ENCODE assay signal across 14 cellular contexts in the genomic region with DNA sequence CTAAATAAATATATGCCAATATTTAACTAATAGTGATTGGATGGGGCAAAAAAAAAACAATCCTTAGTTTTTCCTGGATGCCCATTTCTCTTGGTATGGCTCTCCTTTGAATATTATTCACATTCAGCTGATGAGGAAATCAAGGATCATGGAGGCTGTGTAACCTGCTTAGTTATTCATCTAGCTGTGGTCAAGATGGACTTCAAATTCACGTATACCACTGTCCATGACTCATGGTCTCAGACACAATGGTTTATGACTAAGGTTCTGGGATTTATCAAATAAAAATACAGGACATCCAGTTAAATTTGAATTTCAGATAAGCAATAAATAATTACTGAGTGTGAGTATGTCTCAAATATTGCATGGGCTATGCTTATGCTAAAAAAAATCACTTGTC.
A peak's percentile ranks its signal among the peaks of the same experiment; 100 is the strongest.
DNase-seq lines count a peak whose midpoint lies in the region; ATAC-seq, FAIRE-seq and TF ChIP-seq lines count a peak whose summit lies in the region.
"Had no signal": no experiment of that assay in that cellular context is flagged by ENCODE, and none has a peak within 500 bp of the region (broad histone marks: within the 10 kb centered on the region; RNA-seq: fewer than 3 reads in every experiment).

No MANE protein-coding gene starts in this region.

- H3K36me3 ChIP-seq in left lung: no peaks in the 10 kb centered on the region
- H3K36me3 ChIP-seq: spleen had no signal

- DNase-seq in AG04449 (ENCODE audit: low read depth, low spot score): peak; percentile 31
- DNase-seq in HTR-8/SVneo (ENCODE audit: insufficient read length, low spot score): peak; percentile 4
- peak; percentile 85 for DNase-seq in choroid plexus epithelial cell (ENCODE audit: low read depth)
- DNase-seq in kidney glomerular epithelial cell (lab: John Stamatoyannopoulos, UW): peak; percentile 55
- DNase-seq in DMS79 (lab: John Stamatoyannopoulos, UW): no peak
- no peak for DNase-seq in left lung
- no peak for DNase-seq in ecto neural progenitor cell (ENCODE audit: low spot score)
- DNase-seq: DMS153; effector memory CD8-positive, alpha-beta T cell; hypothalamus; NCI-H345; spleen had no signal

- H3K4me1 ChIP-seq in left lung: no peaks in the 10 kb centered on the region

- CTCF ChIA-PET in AG04449 (lab: Yijun Ruan, JAX): interaction anchor here (0.7 kb wide), 1 partner anchor 9 kb away, joined by 3 read pairs; no protein-coding TSS in a partner anchor

- intact Hi-C loops in left lung (cut with DNase I): no loop called here

- no peaks in the 10 kb centered on the region for H3K27me3 ChIP-seq in left lung

- H3K4me3 ChIP-seq in AG04449 (ENCODE audit: low read depth, low read length) (no peak overlapping the region), choroid plexus epithelial cell (ENCODE audit: low read depth, low read length) (no peak overlapping the region), left lung (no peak overlapping the region)
- H3K4me3 ChIP-seq: spleen had no signal

- ATAC-seq in HG03139 (IDR thresholded peaks at IDR 0.05; ENCODE audit: unreplicated experiment) (no peak), left lung (no peak)
- ATAC-seq: effector memory CD8-positive, alpha-beta T cell; SK-N-SH treated with all-trans-retinoic acid at 6 μM for 48 hours had no signal

- peak overlapping the region in 1 of 2 donors; percentile 57 for H3K27ac ChIP-seq in left lung
- H3K27ac ChIP-seq: spleen had no signal

- no peak for FAIRE-seq in HTR-8/SVneo (lab: Jason Lieb, UNC)

- POLR2A ChIA-PET in AG04449 (lab: Yijun Ruan, JAX): no interaction called here

- TF ChIP-seq CTCF in AG04449 (IDR thresholded peaks at IDR 0.05; ENCODE audit: insufficient read depth, low read length, missing control alignments): no peak
- TF ChIP-seq CTCF in choroid plexus epithelial cell (conservative IDR thresholded peaks at IDR 0.05; ENCODE audit: low read depth, low read length): no peak
- TF ChIP-seq CTCF in left lung (IDR thresholded peaks at IDR 0.05): no peak

- H3K9me3 ChIP-seq in left lung: no peaks in the 10 kb centered on the region
- H3K9me3 ChIP-seq: spleen had no signal

Comparison
In these comparisons a context has a peak if more than half of its experiments do, and no peak if none do; other contexts are left out.
1. DNase-seq: peak in AG04449 (single experiment), HTR-8/SVneo (single experiment), choroid plexus epithelial cell (single experiment) and kidney glomerular epithelial cell (single experiment); none in DMS79 (single experiment), left lung (0 of 2) and ecto neural progenitor cell (single experiment).